8 cellular contexts compared by ENCODE assay signal in the genomic region with DNA sequence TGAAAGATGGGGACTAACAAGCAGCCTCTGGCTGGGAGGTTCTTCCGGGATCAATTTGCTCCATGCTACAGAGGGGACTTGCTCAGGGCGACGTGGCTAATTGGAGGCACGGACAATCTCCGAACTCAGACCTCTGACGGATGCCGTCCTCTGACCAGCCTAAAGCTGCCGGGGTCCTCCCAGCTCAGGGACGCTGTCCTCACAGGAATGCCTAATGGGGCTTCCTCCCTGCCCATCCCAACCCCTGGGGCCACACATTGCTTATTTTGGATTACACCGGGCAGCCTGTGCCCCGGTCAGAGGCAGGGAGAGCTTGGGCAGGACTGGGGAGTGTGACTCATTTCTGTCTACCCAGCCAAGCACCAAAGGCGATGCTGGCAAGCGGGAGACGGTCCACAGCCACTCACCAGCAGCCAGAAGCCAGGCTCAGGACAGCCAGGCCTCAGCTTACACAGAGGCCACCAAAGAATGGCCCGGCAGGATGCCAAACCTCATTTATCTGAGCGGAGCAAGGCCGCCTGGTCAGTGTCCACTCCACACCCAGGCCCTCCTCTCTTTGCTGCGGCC. TPM values are rescaled to one million over a fixed set of nuclear protein-coding genes. Genes with fewer than 3 reads are reported as not detected.
A peak's percentile ranks its signal among the peaks of the same experiment; 100 is the strongest.
DNase-seq lines count a peak whose midpoint lies in the region; ATAC-seq, FAIRE-seq and TF ChIP-seq lines count a peak whose summit lies in the region.
"Not testable (repeated sequence)": the region's sequence is repeated elsewhere in the genome, so short reads cannot be mapped to it uniquely, and the experiment has no call there.

No MANE protein-coding gene starts in this region.

- H3K36me3 ChIP-seq in colonic mucosa, left lung, suprapubic skin: not testable (repeated sequence)

- H3K9me3 ChIP-seq in A549: peaks cover 15% of the 10 kb centered on the region; the same call in 2 of the 3 replicates
- H3K9me3 ChIP-seq in colonic mucosa, left lung, suprapubic skin: not testable (repeated sequence)

- TF ChIP-seq RAD21 in A549 (conservative IDR thresholded peaks at IDR 0.05 in 1 of 2, IDR thresholded peaks at IDR 0.05 in 1 of 2): not testable (repeated sequence)

- not testable (repeated sequence) for FAIRE-seq in A549 (lab: Jason Lieb, UNC)

- not testable (repeated sequence) for H3K27me3 ChIP-seq in colonic mucosa, foreskin keratinocyte, suprapubic skin
- peaks cover 0 to 15% of the 10 kb centered on the region in 2 donors for H3K27me3 ChIP-seq in left lung

- not testable (repeated sequence) for H3K4me2 ChIP-seq in A549

- H3K4me1 ChIP-seq in A549, colonic mucosa, foreskin keratinocyte, left lung: not testable (repeated sequence)
- peaks cover 16% of the 10 kb centered on the region for H3K4me1 ChIP-seq in suprapubic skin

- not testable (repeated sequence) for TF ChIP-seq CTCF in A549 (IDR thresholded peaks at IDR 0.05); HFFc6 (IDR thresholded peaks at IDR 0.05); colonic mucosa (IDR thresholded peaks at IDR 0.05); foreskin keratinocyte (conservative IDR thresholded peaks at IDR 0.05); left lung (IDR thresholded peaks at IDR 0.05); omental fat pad (IDR thresholded peaks at IDR 0.05); suprapubic skin (IDR thresholded peaks at IDR 0.05)

- not testable (repeated sequence) for H3K36me3 Mint-ChIP-seq in HFFc6 (ENCODE audit: low read depth)

- CTCF ChIA-PET in A549 (lab: Yijun Ruan, JAX): interaction anchor here (0.7 to 1.5 kb wide), 3 partner anchors 57 to 117 kb away, joined by 3 to 4 read pairs (median 4); no protein-coding TSS in a partner anchor

- not testable (repeated sequence) for H3K27me3 Mint-ChIP-seq in HFFc6 (ENCODE audit: insufficient read depth)

- not testable (repeated sequence) for H3K27ac ChIP-seq in A549, colonic mucosa
- peak overlapping the region; percentile 35 for H3K27ac ChIP-seq in foreskin keratinocyte
- peak overlapping the region; percentile 47 to 58 for H3K27ac ChIP-seq in left lung
- peak overlapping the region; percentile 69 for H3K27ac ChIP-seq in suprapubic skin

- DNase-seq in A549 (ENCODE audit: low read depth in 1 of 2, low spot score in 1 of 2); foreskin keratinocyte; left lung; omental fat pad (ENCODE audit: low spot score): not testable (repeated sequence)
- peak; percentile 34 for DNase-seq in HFFc6
- DNase-seq in T1000 (lab: John Stamatoyannopoulos, UW): peak; percentile 44
- DNase-seq in colonic mucosa: peak; percentile 53
- DNase-seq in suprapubic skin (ENCODE audit: low spot score in 2 of 2): peak in 1 of 2 donors; percentile 82

- intact Hi-C loops in colonic mucosa (cut with DNase I); left lung (cut with DNase I): not testable (repeated sequence)

- not testable (repeated sequence) for H3K9ac ChIP-seq in colonic mucosa (ENCODE audit: low read depth in 2 of 2, low read length in 2 of 2)

- H3K27ac Mint-ChIP-seq in HFFc6: peak overlapping the region; percentile 55

- peaks cover 20% of the 10 kb centered on the region for H3K4me1 Mint-ChIP-seq in HFFc6 (ENCODE audit: low read depth)

- WGBS in A549 (ENCODE audit: missing lambda C conversion rate): 58% methylated on average over 18 of the region's 18 CpGs
- WGBS in suprapubic skin: 70% methylated on average over 2 of the region's 18 CpGs

- not testable (repeated sequence) for H3K4me3 ChIP-seq in A549, colonic mucosa, left lung
- H3K4me3 ChIP-seq in suprapubic skin: peak overlapping the region; percentile 15

- not testable (repeated sequence) for H3K9me3 Mint-ChIP-seq in HFFc6

- not testable (repeated sequence) for H3K4me3 Mint-ChIP-seq in HFFc6

- not testable (repeated sequence) for TF ChIP-seq POLR2A in A549 (IDR thresholded peaks at IDR 0.05; ENCODE audit: low read length); suprapubic skin (IDR thresholded peaks at IDR 0.05)

- POLR2A ChIA-PET in A549 (lab: Yijun Ruan, JAX): not testable (repeated sequence)

- ATAC-seq in A549 (peak; percentile 83 to 89), foreskin keratinocyte (peak; percentile 57), left lung (peak; percentile 56), omental fat pad (ENCODE audit: low FRiP score) (peak; percentile 61)

- TF ChIP-seq EP300 in A549 (IDR thresholded peaks at IDR 0.05); suprapubic skin (IDR thresholded peaks at IDR 0.05): not testable (repeated sequence)

RNA-seq across cellular contexts. Expression of gene ZCCHC14, which starts 25.7 kb away (rescaled TPM):
- polyA plus RNA-seq in A549 (2011; rRNA removed) (3.8 and 5.5 TPM in 2 replicates), A549 (2017; fragmentation: RNase III; extraction: RNeasy Plus Mini Kit Qiagen cat#74134 plus additional on column Dnase treatment) (6.1 to 7.3 TPM (median 6.5 TPM) in 3 replicates), foreskin keratinocyte (2.6 and 2.8 TPM in 2 replicates)
- 3.8 and 5.3 TPM in 2 replicates for polyA plus RNA-seq in A549 (2012; cell fraction: cytosol; rRNA removed)
- 10.8 and 15.5 TPM in 2 replicates for polyA plus RNA-seq in A549 (2012; cell fraction: nucleus; rRNA removed)
- polyA minus RNA-seq in A549 (2011; rRNA and poly(A)+ RNA removed): 7.2 and 8.0 TPM in 2 replicates
- total RNA-seq in HFFc6 (2021; fragmentation: NEBNext Ultra II Directional; extraction: Animal tissue kit (Norgen Biotek cat#: 25700)): 10 to 100 TPM; 10.6 to 13.7 (median 13.3) TPM
- total RNA-seq in colonic mucosa (10 to 100 TPM; 24.5 to 24.6 TPM), foreskin keratinocyte (8.4 and 8.5 TPM in 2 replicates), left lung (10 to 100 TPM; 23.4 to 24.1 TPM), omental fat pad (10 to 100 TPM in 3 of 4 donors, 1 to 10 TPM in 1; 8.9 to 20.5 (median 10.8) TPM), suprapubic skin (10 to 100 TPM; 21.8 to 64.0 (median 28.8) TPM)
